16 cellular contexts compared by ENCODE assay signal in the genomic region with DNA sequence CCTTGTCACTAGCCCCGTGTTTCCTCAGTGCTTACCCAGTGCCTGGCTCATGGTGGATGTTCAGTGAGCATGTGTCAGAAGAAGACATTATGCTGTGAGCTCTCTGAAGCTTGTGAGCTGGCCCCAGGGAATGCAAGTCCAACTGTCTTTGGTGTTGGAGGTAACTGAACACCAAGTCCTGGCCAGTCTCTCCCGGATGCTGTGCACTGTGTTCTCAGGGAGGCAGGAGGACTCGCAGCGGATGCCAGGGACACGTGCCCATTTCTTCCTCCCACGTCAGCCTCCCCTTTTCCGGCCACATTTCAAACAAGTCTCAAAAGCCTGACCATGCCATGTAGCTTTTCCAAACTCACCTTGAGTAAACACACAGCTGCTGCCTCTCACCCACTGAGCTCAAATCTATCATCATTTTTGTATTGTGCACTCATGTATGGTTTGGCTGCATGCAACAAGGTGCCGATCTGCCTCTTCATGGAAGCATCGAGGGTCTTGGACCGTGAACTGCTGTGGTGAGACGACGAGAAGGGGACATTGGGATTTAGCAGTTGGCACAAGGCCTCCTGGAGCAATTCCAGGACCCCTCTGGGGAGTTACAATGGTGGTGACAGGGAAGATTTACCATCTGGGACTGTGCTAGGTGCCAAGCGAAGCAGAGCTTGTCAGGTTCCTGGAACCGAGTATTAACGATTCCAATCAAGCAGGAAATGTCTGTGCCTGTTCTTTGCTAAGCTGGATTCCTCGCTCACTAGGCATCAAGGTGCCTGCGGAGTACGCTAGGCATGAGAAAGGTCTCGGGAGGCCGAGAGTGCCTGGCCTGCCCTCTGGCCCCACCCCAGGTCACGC. TPM values are rescaled to one million over a fixed set of nuclear protein-coding genes. Genes with fewer than 3 reads are reported as not detected.
DNase-seq lines count a peak whose midpoint lies in the region; ATAC-seq and TF ChIP-seq lines count a peak whose summit lies in the region.
"Had no signal": no experiment of that assay in that cellular context is flagged by ENCODE, and none has a peak within 500 bp of the region (broad histone marks: within the 10 kb centered on the region; RNA-seq: fewer than 3 reads in every experiment).

No MANE protein-coding gene starts in this region.

- peaks cover 25% of the 10 kb centered on the region for H3K27me3 ChIP-seq in osteoblast (ENCODE audit: insufficient read depth, low read length)

- peak overlapping the region; percentile 68 for H3K27ac Mint-ChIP-seq in central memory CD8-positive, alpha-beta T cell (ENCODE audit: low read depth)
- no peak overlapping the region for H3K27ac Mint-ChIP-seq in activated T-helper 1 cell treated with anti-CD3 and anti-CD28 coated beads, Interleukin-12 subunit alpha, Interleukin-12 subunit beta, Interleukin-2, Interleukin-4 antibody, amounts not matched to agents 30 ng/mL and 10 ng/mL and 1 ng/mL, durations not matched to agents 14 hours and 24 hours and 36 hours
- no peak overlapping the region for H3K27ac Mint-ChIP-seq in activated CD4-positive, alpha-beta T cell treated with anti-CD3 and anti-CD28 coated beads, Interleukin-2, amount 10 ng/mL, durations not matched to agents 24 days and 14 days
- H3K27ac Mint-ChIP-seq: activated CD4-positive, alpha-beta T cell treated with anti-CD3 and anti-CD28 coated beads for 36 hours had no signal

- no peak overlapping the region for H3K27ac ChIP-seq in osteoblast (ENCODE audit: low read depth, low read length)
- H3K27ac ChIP-seq: SK-N-MC had no signal

- DNase-seq in DMS153 (lab: John Stamatoyannopoulos, UW) = peak; percentile 67
- peak; percentile 85 for DNase-seq in NCI-H2029 (lab: John Stamatoyannopoulos, UW)
- no peak for DNase-seq in central memory CD8-positive, alpha-beta T cell (ENCODE audit: low spot score in 2 of 2)
- peak; percentile 54 for DNase-seq in osteoblast (ENCODE audit: insufficient read length, low spot score, missing footprints)
- DNase-seq in activated T-helper 1 cell treated with anti-CD3 and anti-CD28 coated beads, Interleukin-12 subunit alpha, Interleukin-12 subunit beta, Interleukin-2, Interleukin-4 antibody, amounts not matched to agents 30 ng/mL and 10 ng/mL and 1 ng/mL, durations not matched to agents 14 hours and 24 hours and 36 hours (ENCODE audit: low spot score) = no peak
- no peak for DNase-seq in activated CD4-positive, alpha-beta T cell treated with anti-CD3 and anti-CD28 coated beads, Interleukin-2, amount 10 ng/mL, durations not matched to agents 24 days and 14 days
- DNase-seq in stimulated activated CD4-positive, alpha-beta T cell treated with anti-CD3 and anti-CD28 coated beads, Interleukin-2, amount 100 ng/mL, for 24 hours = no peak
- DNase-seq: activated CD4-positive, alpha-beta T cell treated with anti-CD3 and anti-CD28 coated beads for 36 hours; activated naive CD4-positive, alpha-beta T cell treated with Interleukin-2 at 50 U/mL for 16 hours; left ventricle myocardium superior; NCI-H526 treated with DMSO at 0.1 percent for 48 hours; stimulated activated CD4-positive, alpha-beta T cell treated with anti-CD3 and anti-CD28 coated beads, Interleukin-12 subunit alpha, Interleukin-12 subunit beta, amount 100 ng/mL, for 4 hours had no signal

- no peaks in the 10 kb centered on the region for H3K9me3 ChIP-seq in osteoblast (ENCODE audit: low read depth, low read length)

- H3K4me2 ChIP-seq in osteoblast (ENCODE audit: insufficient read depth, low read length) = no peak overlapping the region

- no peaks in the 10 kb centered on the region for H4K20me1 ChIP-seq in osteoblast (ENCODE audit: insufficient read depth, low read length)

- peaks cover 13% of the 10 kb centered on the region for H3K4me1 ChIP-seq in osteoblast (ENCODE audit: insufficient read depth, low read length)

- no peaks in the 10 kb centered on the region for H3K27me3 Mint-ChIP-seq in central memory CD8-positive, alpha-beta T cell
- H3K27me3 Mint-ChIP-seq in activated T-helper 1 cell treated with anti-CD3 and anti-CD28 coated beads, Interleukin-12 subunit alpha, Interleukin-12 subunit beta, Interleukin-2, Interleukin-4 antibody, amounts not matched to agents 30 ng/mL and 10 ng/mL and 1 ng/mL, durations not matched to agents 14 hours and 24 hours and 36 hours (ENCODE audit: insufficient read depth) = peaks cover 2% of the 10 kb centered on the region
- H3K27me3 Mint-ChIP-seq in activated CD4-positive, alpha-beta T cell treated with anti-CD3 and anti-CD28 coated beads, Interleukin-2, amount 10 ng/mL, durations not matched to agents 24 days and 14 days = no peaks in the 10 kb centered on the region
- H3K27me3 Mint-ChIP-seq: activated CD4-positive, alpha-beta T cell treated with anti-CD3 and anti-CD28 coated beads for 36 hours had no signal

- no peaks in the 10 kb centered on the region for H3K9me3 Mint-ChIP-seq in central memory CD8-positive, alpha-beta T cell
- H3K9me3 Mint-ChIP-seq in activated T-helper 1 cell treated with anti-CD3 and anti-CD28 coated beads, Interleukin-12 subunit alpha, Interleukin-12 subunit beta, Interleukin-2, Interleukin-4 antibody, amounts not matched to agents 30 ng/mL and 10 ng/mL and 1 ng/mL, durations not matched to agents 14 hours and 24 hours and 36 hours = no peaks in the 10 kb centered on the region
- H3K9me3 Mint-ChIP-seq in activated CD4-positive, alpha-beta T cell treated with anti-CD3 and anti-CD28 coated beads, Interleukin-2, amount 10 ng/mL, durations not matched to agents 24 days and 14 days = no peaks in the 10 kb centered on the region

- ATAC-seq in central memory CD8-positive, alpha-beta T cell (replicated peaks; ENCODE audit: extremely low read depth, poor library complexity, severe bottlenecking) = no peak
- ATAC-seq in GM18498 (IDR thresholded peaks at IDR 0.05; ENCODE audit: unreplicated experiment) = no peak
- ATAC-seq: activated CD4-positive, alpha-beta T cell treated with anti-CD3 and anti-CD28 coated beads for 36 hours; K562; left ventricle myocardium superior had no signal

- H3K4me3 ChIP-seq in osteoblast (ENCODE audit: insufficient read depth, low read length) = no peak overlapping the region
- H3K4me3 ChIP-seq: K562, SK-N-MC had no signal

- H3K36me3 ChIP-seq in osteoblast (ENCODE audit: insufficient read depth, low read length) = no peaks in the 10 kb centered on the region

- no peak for TF ChIP-seq CTCF in osteoblast (IDR thresholded peaks at IDR 0.05; ENCODE audit: extremely low read depth, low read depth, low read length)

- intact Hi-C loops in activated T-helper 1 cell treated with anti-CD3 and anti-CD28 coated beads, Interleukin-12 subunit alpha, Interleukin-12 subunit beta, Interleukin-2, Interleukin-4 antibody, amounts not matched to agents 30 ng/mL and 10 ng/mL and 1 ng/mL, durations not matched to agents 14 hours and 24 hours and 36 hours (cut with micrococcal nuclease) = loop anchor here (10.0 kb wide), 1 partner anchor 379 kb away; a partner anchor contains a TSS
- intact Hi-C loops in activated CD4-positive, alpha-beta T cell treated with anti-CD3 and anti-CD28 coated beads, Interleukin-2, amount 10 ng/mL, durations not matched to agents 24 days and 14 days (cut with micrococcal nuclease) = no loop called here

- peaks cover 45% of the 10 kb centered on the region for H3K4me1 Mint-ChIP-seq in central memory CD8-positive, alpha-beta T cell
- peaks cover 32% of the 10 kb centered on the region for H3K4me1 Mint-ChIP-seq in activated T-helper 1 cell treated with anti-CD3 and anti-CD28 coated beads, Interleukin-12 subunit alpha, Interleukin-12 subunit beta, Interleukin-2, Interleukin-4 antibody, amounts not matched to agents 30 ng/mL and 10 ng/mL and 1 ng/mL, durations not matched to agents 14 hours and 24 hours and 36 hours (ENCODE audit: low read depth)
- peaks cover 34% of the 10 kb centered on the region for H3K4me1 Mint-ChIP-seq in activated CD4-positive, alpha-beta T cell treated with anti-CD3 and anti-CD28 coated beads, Interleukin-2, amount 10 ng/mL, durations not matched to agents 24 days and 14 days

- H3K4me3 Mint-ChIP-seq in central memory CD8-positive, alpha-beta T cell = no peak overlapping the region
- no peak overlapping the region for H3K4me3 Mint-ChIP-seq in activated T-helper 1 cell treated with anti-CD3 and anti-CD28 coated beads, Interleukin-12 subunit alpha, Interleukin-12 subunit beta, Interleukin-2, Interleukin-4 antibody, amounts not matched to agents 30 ng/mL and 10 ng/mL and 1 ng/mL, durations not matched to agents 14 hours and 24 hours and 36 hours
- H3K4me3 Mint-ChIP-seq in activated CD4-positive, alpha-beta T cell treated with anti-CD3 and anti-CD28 coated beads, Interleukin-2, amount 10 ng/mL, durations not matched to agents 24 days and 14 days = no peak overlapping the region
- H3K4me3 Mint-ChIP-seq: activated CD4-positive, alpha-beta T cell treated with anti-CD3 and anti-CD28 coated beads for 36 hours; CD14-positive monocyte had no signal

- no peak overlapping the region for H2AFZ ChIP-seq in osteoblast (ENCODE audit: low read length)

- H3K79me2 ChIP-seq in osteoblast (ENCODE audit: insufficient read depth, low read length) = no peaks in the 10 kb centered on the region

- H3K36me3 Mint-ChIP-seq in central memory CD8-positive, alpha-beta T cell (ENCODE audit: insufficient read depth) = peaks cover 12% of the 10 kb centered on the region
- peaks cover 4% of the 10 kb centered on the region for H3K36me3 Mint-ChIP-seq in activated T-helper 1 cell treated with anti-CD3 and anti-CD28 coated beads, Interleukin-12 subunit alpha, Interleukin-12 subunit beta, Interleukin-2, Interleukin-4 antibody, amounts not matched to agents 30 ng/mL and 10 ng/mL and 1 ng/mL, durations not matched to agents 14 hours and 24 hours and 36 hours (ENCODE audit: low read depth)
- no peaks in the 10 kb centered on the region for H3K36me3 Mint-ChIP-seq in activated CD4-positive, alpha-beta T cell treated with anti-CD3 and anti-CD28 coated beads, Interleukin-2, amount 10 ng/mL, durations not matched to agents 24 days and 14 days (ENCODE audit: low read depth)
- H3K36me3 Mint-ChIP-seq: CD14-positive monocyte had no signal

RNA-seq across cellular contexts. Expression of a gene that starts 44.4 kb away (rescaled TPM):
- total RNA-seq in osteoblast = under 0.01 and 0.36 TPM in 2 replicates
- total RNA-seq in activated T-helper 1 cell treated with anti-CD3 and anti-CD28 coated beads, Interleukin-12 subunit alpha, Interleukin-12 subunit beta, Interleukin-2, Interleukin-4 antibody, amounts not matched to agents 30 ng/mL and 10 ng/mL and 1 ng/mL, durations not matched to agents 14 hours and 24 hours and 36 hours = 47.0 and 49.7 TPM in 2 replicates
- total RNA-seq in activated CD4-positive, alpha-beta T cell treated with anti-CD3 and anti-CD28 coated beads, Interleukin-2, amount 10 ng/mL, durations not matched to agents 24 days and 14 days = 48.8 and 49.2 TPM in 2 replicates

Comparison
In these comparisons a context has a peak if more than half of its experiments do, and no peak if none do; other contexts are left out.
1. DNase-seq: peak in DMS153 (single experiment), NCI-H2029 (single experiment) and osteoblast (single experiment); none in central memory CD8-positive, alpha-beta T cell (0 of 2), activated T-helper 1 cell treated with anti-CD3 and anti-CD28 coated beads, Interleukin-12 subunit alpha, Interleukin-12 subunit beta, Interleukin-2, Interleukin-4 antibody, amounts not matched to agents 30 ng/mL and 10 ng/mL and 1 ng/mL, durations not matched to agents 14 hours and 24 hours and 36 hours (single experiment), activated CD4-positive, alpha-beta T cell treated with anti-CD3 and anti-CD28 coated beads, Interleukin-2, amount 10 ng/mL, durations not matched to agents 24 days and 14 days (single experiment) and stimulated activated CD4-positive, alpha-beta T cell treated with anti-CD3 and anti-CD28 coated beads, Interleukin-2, amount 100 ng/mL, for 24 hours (0 of 2).
2. RNA of a gene that starts 44.4 kb away (total RNA-seq): 47.0 to 49.7 TPM in activated T-helper 1 cell treated with anti-CD3 and anti-CD28 coated beads, Interleukin-12 subunit alpha, Interleukin-12 subunit beta, Interleukin-2, Interleukin-4 antibody, amounts not matched to agents 30 ng/mL and 10 ng/mL and 1 ng/mL, durations not matched to agents 14 hours and 24 hours and 36 hours and 48.8 to 49.2 TPM in activated CD4-positive, alpha-beta T cell treated with anti-CD3 and anti-CD28 coated beads, Interleukin-2, amount 10 ng/mL, durations not matched to agents 24 days and 14 days; under 0.01 to 0.36 TPM in osteoblast; every median in the first group is over 10 times any median in the second.